In the genomic region with DNA sequence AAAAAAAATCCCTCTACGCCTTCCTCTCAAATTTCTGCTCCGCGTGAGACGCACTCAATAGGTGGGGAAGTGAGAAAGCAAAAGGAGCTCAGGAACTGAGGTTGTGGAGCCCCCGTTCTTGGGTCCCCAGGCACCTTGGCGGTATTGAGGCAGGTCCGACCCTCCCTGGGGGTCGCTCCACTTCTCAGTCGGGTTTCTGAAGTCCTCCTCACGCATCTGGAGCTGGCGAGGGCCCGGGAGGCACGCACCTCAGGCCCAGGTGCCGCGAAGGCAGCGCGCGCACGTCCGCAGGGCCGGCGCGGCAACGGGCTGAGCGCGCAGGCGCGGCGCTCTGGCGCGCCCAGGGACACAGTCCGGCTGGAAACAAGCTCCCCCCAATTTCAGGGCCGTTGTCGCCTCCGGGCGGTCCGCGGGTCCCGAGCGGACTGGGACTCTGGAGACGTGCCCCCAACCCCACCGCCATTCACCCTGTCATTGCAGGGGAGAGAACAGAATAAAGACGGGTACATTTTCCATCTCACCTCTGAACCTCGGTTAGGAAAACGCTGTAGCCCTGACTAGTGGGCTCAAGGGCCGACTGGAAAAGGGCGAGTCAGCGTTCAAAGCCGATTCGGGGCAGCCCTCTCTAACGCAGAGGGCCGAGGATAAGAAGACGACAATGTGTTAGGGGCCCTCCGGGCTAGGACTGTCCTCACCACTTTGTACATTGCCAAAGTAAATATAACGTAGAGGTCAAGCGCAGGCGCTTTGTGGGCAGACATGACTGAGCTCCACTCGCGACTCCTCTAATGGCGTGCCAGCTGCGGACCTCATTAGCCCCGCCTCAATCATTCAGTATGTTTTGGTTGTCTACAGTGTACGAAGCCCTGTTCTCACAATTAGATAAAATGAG, we compare ENCODE assay signal across 8 cellular contexts. TPM values are rescaled to one million over a fixed set of nuclear protein-coding genes. Genes with fewer than 3 reads are reported as not detected.
DNase-seq lines count a peak whose midpoint lies in the region; ATAC-seq and TF ChIP-seq lines count a peak whose summit lies in the region.

Gene ZNF770 (minus strand): TSS at position 306 of the 892 bp plus-strand sequence. CDS start 4,853 bp downstream, outside the sequence.

- H3K4me2 ChIP-seq in OCI-LY7 (ENCODE audit: low read length), result peak within 1 kb of the TSS; percentile 99

- H3K27me3 ChIP-seq in HUES48 (ENCODE audit: control insufficient read depth, insufficient read depth, low read length) (no peaks in the 10 kb centered on the region), mucosa of stomach (ENCODE audit: control insufficient read depth, insufficient read depth, low read length) (no peaks in the 10 kb centered on the region)

- H3K9me3 ChIP-seq in HUES48 (ENCODE audit: control insufficient read depth, insufficient read depth, low read length) (no peaks in the 10 kb centered on the region), OCI-LY7 (ENCODE audit: low read length) (no peaks in the 10 kb centered on the region), mucosa of stomach (ENCODE audit: control insufficient read depth, low read length) (no peaks in the 10 kb centered on the region)

- H2AFZ ChIP-seq in OCI-LY7 (ENCODE audit: low read length), result peak within 1 kb of the TSS; percentile 100

- POLR2A ChIA-PET in OCI-LY7 (lab: Charles Lee), result interaction anchor here (0.6 to 4.3 kb wide), 5 partner anchors 11 to 861 kb away, joined by 3 to 39 read pairs (median 5); partner anchors contain the start of gene AQR

- H3K9ac ChIP-seq in HUES48 (ENCODE audit: low read depth, low read length) (peak within 1 kb of the TSS; percentile 92), mucosa of stomach (ENCODE audit: low read length) (peak within 1 kb of the TSS; percentile 96)

- TF ChIP-seq CTCF in OCI-LY7 (conservative IDR thresholded peaks at IDR 0.05; ENCODE audit: low read length) (no peak), epithelial cell of proximal tubule (conservative IDR thresholded peaks at IDR 0.05; ENCODE audit: low read depth, low read length) (no peak)

- peaks cover 48% of the 10 kb centered on the region for H3K79me2 ChIP-seq in OCI-LY7 (ENCODE audit: insufficient read depth, low read depth, low read length)

- DNase-seq in Caki2 (ENCODE audit: low read depth), result peak; percentile 76
- peak; percentile 86 for DNase-seq in OCI-LY7 (ENCODE audit: low spot score)
- DNase-seq in activated T-cell treated with anti-CD3 and anti-CD28 coated beads for 48 hours (ENCODE audit: low read depth), result peak; percentile 81
- DNase-seq in epithelial cell of proximal tubule (ENCODE audit: low read depth), result no peak
- peak; percentile 91 for DNase-seq in stimulated activated CD8-positive, alpha-beta memory T cell treated with anti-CD3 and anti-CD28 coated beads, Interleukin-4, amount 100 ng/mL, for 48 hours

- peaks cover 25% of the 10 kb centered on the region for H4K20me1 ChIP-seq in OCI-LY7 (ENCODE audit: insufficient read depth, low read length)

- H3K27ac ChIP-seq in HUES48 (ENCODE audit: low read depth, low read length) (peak within 1 kb of the TSS; percentile 89), OCI-LY7 (ENCODE audit: low read depth, low read length, poor library complexity, severe bottlenecking) (peak within 1 kb of the TSS; percentile 63)

- TSS peak; percentile 93 for BruUV-seq in OCI-LY7 (replicated peaks; lab: Mats Ljungman, UMichigan)

- in situ Hi-C loops in Caki2 (cut with HindIII; ENCODE audit: low pct_unique_long_range_greater_than_20kb, low sequenced_read_pairs), result no loop called here

- CTCF ChIA-PET in OCI-LY7 (lab: Charles Lee; ENCODE audit: unreplicated experiment), result interaction anchor here (1.1 kb wide), 1 partner anchor 13 kb away, joined by 4 read pairs; no protein-coding TSS in a partner anchor

- H3K4me1 ChIP-seq in HUES48 (ENCODE audit: control insufficient read depth, insufficient read depth, low read length) (peaks cover 30% of the 10 kb centered on the region), OCI-LY7 (ENCODE audit: insufficient read depth, low read length, poor library complexity, severe bottlenecking) (peaks cover 34% of the 10 kb centered on the region), mucosa of stomach (ENCODE audit: control insufficient read depth, insufficient read depth, low read length) (no peaks in the 10 kb centered on the region)

- peak; percentile 74 for ATAC-seq in GM21423 (IDR thresholded peaks at IDR 0.05; ENCODE audit: unreplicated experiment)

- H3K4me3 ChIP-seq in HUES48 (ENCODE audit: low read depth, low read length) (peak within 1 kb of the TSS; percentile 89), OCI-LY7 (ENCODE audit: low read depth, low read length, poor library complexity, severe bottlenecking) (peak within 1 kb of the TSS; percentile 98), epithelial cell of proximal tubule (ENCODE audit: low read depth, low read length) (peak within 1 kb of the TSS; percentile 97), mucosa of stomach (ENCODE audit: low read length) (peak within 1 kb of the TSS; percentile 97)

- H3K36me3 ChIP-seq in HUES48 (ENCODE audit: control insufficient read depth, insufficient read depth, low read length), result peaks cover 36% of the 10 kb centered on the region
- H3K36me3 ChIP-seq in OCI-LY7 (ENCODE audit: insufficient read depth, low read length), result peaks cover 33% of the 10 kb centered on the region
- no peaks in the 10 kb centered on the region for H3K36me3 ChIP-seq in mucosa of stomach (ENCODE audit: control insufficient read depth, insufficient read depth, low read length)

- no peaks in the 10 kb centered on the region for H3K9me2 ChIP-seq in OCI-LY7 (ENCODE audit: insufficient read depth, low read length)

- intact Hi-C loops in OCI-LY7 (cut with micrococcal nuclease; ENCODE audit: unreplicated experiment), result loop anchor here (2.0 to 5.0 kb wide), 2 partner anchors 19 to 761 kb away; partner anchors contain the start of genes AQR and EMC4

RNA-seq across cellular contexts. Expression of gene ZNF770, which starts in this region (rescaled TPM):
- total RNA-seq in Caki2 (2014; rRNA removed; shearing (Covaris generic); ENCODE audit: low replicate concordance), result 10.3 and 11.5 TPM in 2 replicates
- total RNA-seq in OCI-LY7 (2014; rRNA removed; shearing (Covaris generic)), result 12.8 and 15.5 TPM in 2 replicates
- total RNA-seq in OCI-LY7 (2022) (29.8 and 30.0 TPM in 2 replicates), epithelial cell of proximal tubule (19.3 and 22.4 TPM in 2 replicates)
